Comparison of ENCODE assay signal across 19 cellular contexts in the genomic region with DNA sequence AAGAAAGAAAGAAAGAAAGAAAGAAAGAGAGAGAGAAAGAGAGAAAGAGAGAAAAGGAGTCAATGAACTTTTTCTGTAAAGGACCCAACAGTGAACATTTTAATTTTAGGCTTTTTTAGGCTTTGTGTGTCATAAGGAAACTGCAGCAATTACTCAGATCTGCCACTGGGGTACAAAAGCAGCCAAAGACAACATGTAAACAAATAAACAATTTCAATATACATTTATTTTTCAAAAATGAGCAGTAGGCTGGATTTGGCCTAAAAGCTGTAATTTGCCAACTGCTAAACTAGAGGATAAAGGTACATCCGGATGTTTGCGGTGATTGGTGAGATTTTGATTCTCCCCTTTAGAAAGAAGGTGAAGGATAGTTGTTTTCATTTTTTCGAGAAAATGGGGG.
A peak's percentile ranks its signal among the peaks of the same experiment; 100 is the strongest.
DNase-seq lines count a peak whose midpoint lies in the region; ATAC-seq, FAIRE-seq and TF ChIP-seq lines count a peak whose summit lies in the region.
"Had no signal": no experiment of that assay in that cellular context is flagged by ENCODE, and none has a peak within 500 bp of the region (broad histone marks: within the 10 kb centered on the region; RNA-seq: fewer than 3 reads in every experiment).

No MANE protein-coding gene starts in this region.

- no peaks in the 10 kb centered on the region for H3K36me3 Mint-ChIP-seq in GM23338 (ENCODE audit: low read depth)

- no peak overlapping the region for H3K4me2 ChIP-seq in GM23338
- H3K4me2 ChIP-seq in GM12878 (ENCODE audit: control insufficient read depth, insufficient read depth) = no peak overlapping the region
- H3K4me2 ChIP-seq: A549, SK-N-SH had no signal

- CTCF ChIA-PET in AG04450 (lab: Charles Lee) = no interaction called here
- CTCF ChIA-PET in GM12878 (lab: Yijun Ruan, JAX) = interaction anchor here (1.2 kb wide), 1 partner anchor 143 kb away, joined by 3 read pairs; no protein-coding TSS in a partner anchor

- RAD21 ChIA-PET in GM12878 (lab: Charles Lee; ENCODE audit: unreplicated experiment) = no interaction called here

- intact Hi-C loops in GM12878 (cut with micrococcal nuclease; ENCODE audit: unreplicated experiment) = loop anchor here (10.0 kb wide), 1 partner anchor 60 kb away; no protein-coding TSS in a partner anchor

- peak; percentile 10; the same call in 1 of the 2 replicates for TF ChIP-seq CTCF in AG04450 (IDR thresholded peaks at IDR 0.05; ENCODE audit: low read depth, low read length)
- peak in 1 of 2 experiments; percentile 45; a peak in 3 of 4 replicates for TF ChIP-seq CTCF in GM23338 (conservative IDR thresholded peaks at IDR 0.05; ENCODE audit: low read depth in 2 of 2)
- 0 out of 6 replicates have a peak, but pooled peaks of 1 of the 3 experiments have one; percentile 9 for TF ChIP-seq CTCF in GM12878 (IDR thresholded peaks at IDR 0.05 in 2 of 3, conservative IDR thresholded peaks at IDR 0.05 in 1 of 3; ENCODE audit: control insufficient read depth in 2 of 3, extremely low read depth in 1 of 3, insufficient read depth in 1 of 3, low read depth in 3 of 3, low read length in 3 of 3)
- peak; percentile 11 for TF ChIP-seq CTCF in fibroblast of the aortic adventitia (IDR thresholded peaks at IDR 0.05; ENCODE audit: insufficient read depth, low read length)

- H4K20me1 ChIP-seq in GM23338 (replicated peaks; ENCODE audit: insufficient read depth) (no peaks in the 10 kb centered on the region), GM12878 (ENCODE audit: control insufficient read depth, insufficient read depth) (no peaks in the 10 kb centered on the region)

- no peaks in the 10 kb centered on the region for H3K9me3 Mint-ChIP-seq in GM23338
- H3K9me3 Mint-ChIP-seq: CD4-positive, alpha-beta T cell had no signal

- SMC1A ChIA-PET in GM12878 (lab: Charles Lee; ENCODE audit: uncharacterized antibody, unreplicated experiment) = no interaction called here

- TF ChIP-seq POLR2A in GM12878 (IDR thresholded peaks at IDR 0.05; ENCODE audit: low read depth, low read length) = no peak

- H3K4me3 ChIP-seq in AG04450 (ENCODE audit: low read depth, low read length) (no peak overlapping the region), GM23338 (no peak overlapping the region), GM12878 (no peak overlapping the region), fibroblast of the aortic adventitia (ENCODE audit: low read depth, low read length) (no peak overlapping the region)
- H3K4me3 ChIP-seq: A549 had no signal

- no peak for FAIRE-seq in GM12878 (lab: Jason Lieb, UNC)
- FAIRE-seq: A549, HTR-8/SVneo had no signal

- POLR2A ChIA-PET in AG04450 (lab: Yijun Ruan, JAX) (no interaction called here), GM12878 (lab: Charles Lee) (interaction anchor here (0.6 kb wide), 1 partner anchor 21 kb away, joined by 4 read pairs; no protein-coding TSS in a partner anchor)

- H3K27ac Mint-ChIP-seq in GM23338 = no peak overlapping the region
- H3K27ac Mint-ChIP-seq: CD4-positive, alpha-beta T cell had no signal

- in situ Hi-C loops in GM12878 (cut with MboI) = loop anchor here (10.0 kb wide), 1 partner anchor 390 kb away; no protein-coding TSS in a partner anchor

- no peak overlapping the region for H3K27ac ChIP-seq in AG04450 (ENCODE audit: low read depth, low read length)
- H3K27ac ChIP-seq in GM23338 (ENCODE audit: low read depth) = no peak overlapping the region
- H3K27ac ChIP-seq in GM12878 (ENCODE audit: control insufficient read depth, insufficient read depth) = no peak overlapping the region
- H3K27ac ChIP-seq: A549 had no signal

- peaks cover 5% of the 10 kb centered on the region; the same call in 1 of the 2 replicates for H3K4me1 ChIP-seq in GM23338 (ENCODE audit: insufficient read depth)
- H3K4me1 ChIP-seq in GM12878 (ENCODE audit: control insufficient read depth, insufficient read depth, low read length) = no peaks in the 10 kb centered on the region

- no peaks in the 10 kb centered on the region for H3K27me3 Mint-ChIP-seq in GM23338 (ENCODE audit: insufficient read depth, low read depth, poor library complexity)
- H3K27me3 Mint-ChIP-seq: CD4-positive, alpha-beta T cell had no signal

- H3K27me3 ChIP-seq in AG04450 (ENCODE audit: control insufficient read depth, insufficient read depth, low read length) (peaks cover 3% of the 10 kb centered on the region), GM23338 (ENCODE audit: insufficient read depth) (no peaks in the 10 kb centered on the region), GM12878 (replicated peaks in 1 of 2; ENCODE audit: control insufficient read depth in 2 of 2, insufficient read depth in 2 of 2, low read length in 1 of 2) (no peaks in the 10 kb centered on the region)

- H3K9me2 ChIP-seq in GM23338 (ENCODE audit: insufficient read depth) = peaks cover 11% of the 10 kb centered on the region; the same call in 1 of the 2 replicates
- H3K9me2 ChIP-seq: SK-N-SH had no signal

- no peak for TF ChIP-seq EP300 in GM12878 (IDR thresholded peaks at IDR 0.05; ENCODE audit: borderline replicate concordance in 1 of 2, control insufficient read depth in 1 of 2, low read depth in 2 of 2, low read length in 2 of 2)

- H3K4me3 Mint-ChIP-seq in GM23338 = no peak overlapping the region
- H3K4me3 Mint-ChIP-seq: CD4-positive, alpha-beta T cell had no signal

- H3K36me3 ChIP-seq in GM23338 (ENCODE audit: insufficient read depth) (no peaks in the 10 kb centered on the region), GM12878 (ENCODE audit: control insufficient read depth in 2 of 2, insufficient read depth in 2 of 2, low read length in 1 of 2) (no peaks in the 10 kb centered on the region)

- DNase-seq in AG04450 (ENCODE audit: low read depth, low spot score) (no peak), GM23338 (ENCODE audit: low spot score) (peak; percentile 22), GM12878 (ENCODE audit: low read depth, low spot score) (no peak), fibroblast of the aortic adventitia (ENCODE audit: low read depth) (no peak), activated T-cell treated with anti-CD3 and anti-CD28 coated beads for 4 hours (no peak), NCI-H226 (no peak)
- DNase-seq: AML-193; CD4-positive, alpha-beta T cell; DMS79 treated with DMSO at 0.1 percent for 48 hours; HCEC 1CT; NCI-H1436 treated with DMSO at 0.1 percent for 48 hours; NCI-H345; NCI-H526 treated with DMSO at 0.1 percent for 48 hours; SK-N-SH had no signal

- no peak for TF ChIP-seq RAD21 in GM12878 (IDR thresholded peaks at IDR 0.05; ENCODE audit: insufficient read depth, low read depth, low read length)

- H2AFZ ChIP-seq in GM23338 = peak overlapping the region; percentile 85; the same call in 1 of the 2 replicates
- no peak overlapping the region for H2AFZ ChIP-seq in GM12878 (ENCODE audit: control insufficient read depth, low read depth, low read length)

- BruUV-seq in GM12878 (replicated peaks; lab: Mats Ljungman, UMichigan) = no TSS peak

- H3K4me1 Mint-ChIP-seq in GM23338 = peaks cover 4% of the 10 kb centered on the region; the same call in 1 of the 3 replicates

- H3K9me3 ChIP-seq in AG04450 (ENCODE audit: control insufficient read depth, insufficient read depth, low read length) = no peaks in the 10 kb centered on the region
- no peaks in the 10 kb centered on the region for H3K9me3 ChIP-seq in GM12878 (replicated peaks; ENCODE audit: control insufficient read depth, insufficient read depth, low read length)
- H3K9me3 ChIP-seq: A549, SK-N-SH had no signal

- no peak overlapping the region for H3K9ac ChIP-seq in GM12878 (ENCODE audit: control insufficient read depth, insufficient read depth, low read length)
- H3K9ac ChIP-seq: SK-N-SH had no signal

- no peaks in the 10 kb centered on the region for H3F3A ChIP-seq in GM23338 (replicated peaks; ENCODE audit: low read depth)

- ATAC-seq in GM23338 = no peak
- no peak for ATAC-seq in GM12878
- ATAC-seq in HG02840 (IDR thresholded peaks at IDR 0.05; ENCODE audit: low FRiP score, unreplicated experiment) = no peak
- ATAC-seq in GM18873 (IDR thresholded peaks at IDR 0.05; ENCODE audit: low FRiP score, unreplicated experiment) = no peak
- ATAC-seq: Right ventricle myocardium inferior had no signal

- no peaks in the 10 kb centered on the region for H3K79me2 ChIP-seq in GM23338 (replicated peaks; ENCODE audit: insufficient read depth)
- H3K79me2 ChIP-seq in GM12878 (ENCODE audit: control insufficient read depth, insufficient read depth, low read length) = no peaks in the 10 kb centered on the region

- WGBS in GM12878 (ENCODE audit: insufficient coverage, insufficient replicate concordance, low lambda C conversion rate, missing lambda C conversion rate) = 33% methylated on average over 3 of the region's 3 CpGs

TF ChIP-seq in GM23338, 12 proteins besides CTCF, POLR2A, EP300 and RAD21 (continues in another document):
- TF ChIP-seq JUNB (IDR thresholded peaks at IDR 0.05; ENCODE audit: unreplicated experiment) (no peak), NANOG (IDR thresholded peaks at IDR 0.05; ENCODE audit: borderline replicate concordance) (no peak), EZH2 (IDR thresholded peaks at IDR 0.05; ENCODE audit: low read depth, unreplicated experiment) (no peak), STAT1 (IDR thresholded peaks at IDR 0.05; ENCODE audit: unreplicated experiment) (no peak)

TF ChIP-seq in GM12878, 131 proteins besides CTCF, POLR2A, EP300 and RAD21:
- TF ChIP-seq TAF1 (IDR thresholded peaks at IDR 0.05; ENCODE audit: borderline replicate concordance, low read depth, low read length) (no peak), JUNB (IDR thresholded peaks at IDR 0.05) (peak; percentile 31; the same call in 1 of the 2 replicates)
